ENCODE assay signal across 1 cellular context in genomic region chr2:108010912-108011591, GRCh38.
A peak's percentile ranks its signal among the peaks of the same experiment; 100 is the strongest.
TF ChIP-seq lines count a peak whose summit lies in the region.

No MANE protein-coding gene starts in this region.

TF ChIP-seq in HepG2, 621 proteins besides CTCF, POLR2A, EP300 and RAD21 (continued from another document):
- TF ChIP-seq RFX3 (CRISPR knock-in tag; IDR thresholded peaks at IDR 0.05) (no peak), BRD4 (CRISPR knock-in tag; IDR thresholded peaks at IDR 0.05) (no peak), HNF4A (CRISPR knock-in tag; IDR thresholded peaks at IDR 0.05) (no peak), SOX5 (CRISPR knock-in tag; IDR thresholded peaks at IDR 0.05; ENCODE audit: borderline replicate concordance) (no peak), ZNF460 (CRISPR knock-in tag; IDR thresholded peaks at IDR 0.05; ENCODE audit: borderline replicate concordance) (no peak), MAFF (IDR thresholded peaks at IDR 0.05; ENCODE audit: low read depth, low read length) (peak; percentile 85), ATF7 (IDR thresholded peaks at IDR 0.05) (no peak), ATF7 (CRISPR knock-in tag; IDR thresholded peaks at IDR 0.05) (no peak)
- TF ChIP-seq, protein P1, sequence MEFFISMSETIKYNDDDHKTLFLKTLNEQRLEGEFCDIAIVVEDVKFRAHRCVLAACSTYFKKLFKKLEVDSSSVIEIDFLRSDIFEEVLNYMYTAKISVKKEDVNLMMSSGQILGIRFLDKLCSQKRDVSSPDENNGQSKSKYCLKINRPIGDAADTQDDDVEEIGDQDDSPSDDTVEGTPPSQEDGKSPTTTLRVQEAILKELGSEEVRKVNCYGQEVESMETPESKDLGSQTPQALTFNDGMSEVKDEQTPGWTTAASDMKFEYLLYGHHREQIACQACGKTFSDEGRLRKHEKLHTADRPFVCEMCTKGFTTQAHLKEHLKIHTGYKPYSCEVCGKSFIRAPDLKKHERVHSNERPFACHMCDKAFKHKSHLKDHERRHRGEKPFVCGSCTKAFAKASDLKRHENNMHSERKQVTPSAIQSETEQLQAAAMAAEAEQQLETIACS (CRISPR knock-in tag; IDR thresholded peaks at IDR 0.05) = no peak
- TF ChIP-seq, protein P2, sequence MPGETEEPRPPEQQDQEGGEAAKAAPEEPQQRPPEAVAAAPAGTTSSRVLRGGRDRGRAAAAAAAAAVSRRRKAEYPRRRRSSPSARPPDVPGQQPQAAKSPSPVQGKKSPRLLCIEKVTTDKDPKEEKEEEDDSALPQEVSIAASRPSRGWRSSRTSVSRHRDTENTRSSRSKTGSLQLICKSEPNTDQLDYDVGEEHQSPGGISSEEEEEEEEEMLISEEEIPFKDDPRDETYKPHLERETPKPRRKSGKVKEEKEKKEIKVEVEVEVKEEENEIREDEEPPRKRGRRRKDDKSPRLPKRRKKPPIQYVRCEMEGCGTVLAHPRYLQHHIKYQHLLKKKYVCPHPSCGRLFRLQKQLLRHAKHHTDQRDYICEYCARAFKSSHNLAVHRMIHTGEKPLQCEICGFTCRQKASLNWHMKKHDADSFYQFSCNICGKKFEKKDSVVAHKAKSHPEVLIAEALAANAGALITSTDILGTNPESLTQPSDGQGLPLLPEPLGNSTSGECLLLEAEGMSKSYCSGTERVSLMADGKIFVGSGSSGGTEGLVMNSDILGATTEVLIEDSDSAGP (CRISPR knock-in tag; IDR thresholded peaks at IDR 0.05; ENCODE audit: borderline replicate concordance) = no peak
